1 cellular context compared by ENCODE assay signal in the genomic region with DNA sequence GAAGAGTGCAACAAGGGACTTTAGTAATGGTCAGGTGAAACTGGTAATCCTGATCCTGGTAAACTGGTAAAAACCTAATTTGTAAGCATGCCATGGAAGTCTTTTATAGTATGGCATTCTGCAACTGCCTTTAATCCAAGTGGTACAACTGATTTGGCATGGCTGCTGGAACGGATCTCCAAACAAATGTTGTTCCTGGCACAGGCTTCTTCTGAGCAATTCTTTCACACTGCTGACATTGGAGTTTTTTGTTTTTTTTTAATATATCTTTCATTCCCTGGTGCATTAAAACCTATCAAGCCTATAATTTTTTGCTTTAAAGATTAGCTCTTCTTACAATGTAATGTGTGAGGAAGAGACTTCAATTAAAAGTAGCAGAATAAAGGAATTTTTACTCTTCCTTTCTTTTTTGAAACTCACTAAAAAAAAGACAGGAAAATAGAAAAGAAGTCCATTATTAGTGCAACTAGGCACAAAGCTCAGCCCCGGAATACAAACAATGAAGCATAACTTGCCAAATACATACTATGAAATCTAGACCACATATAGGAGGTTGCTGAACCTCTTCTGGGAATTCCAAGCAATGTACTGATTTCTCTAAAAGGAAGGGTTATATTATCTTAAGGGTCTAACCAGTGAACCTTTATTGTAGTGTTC.
TF ChIP-seq lines count a peak whose summit lies in the region.

No MANE protein-coding gene starts in this region.

TF ChIP-seq in GM23338, 12 proteins besides CTCF, POLR2A, EP300 and RAD21 (continued from another document):
- TF ChIP-seq, protein P1, sequence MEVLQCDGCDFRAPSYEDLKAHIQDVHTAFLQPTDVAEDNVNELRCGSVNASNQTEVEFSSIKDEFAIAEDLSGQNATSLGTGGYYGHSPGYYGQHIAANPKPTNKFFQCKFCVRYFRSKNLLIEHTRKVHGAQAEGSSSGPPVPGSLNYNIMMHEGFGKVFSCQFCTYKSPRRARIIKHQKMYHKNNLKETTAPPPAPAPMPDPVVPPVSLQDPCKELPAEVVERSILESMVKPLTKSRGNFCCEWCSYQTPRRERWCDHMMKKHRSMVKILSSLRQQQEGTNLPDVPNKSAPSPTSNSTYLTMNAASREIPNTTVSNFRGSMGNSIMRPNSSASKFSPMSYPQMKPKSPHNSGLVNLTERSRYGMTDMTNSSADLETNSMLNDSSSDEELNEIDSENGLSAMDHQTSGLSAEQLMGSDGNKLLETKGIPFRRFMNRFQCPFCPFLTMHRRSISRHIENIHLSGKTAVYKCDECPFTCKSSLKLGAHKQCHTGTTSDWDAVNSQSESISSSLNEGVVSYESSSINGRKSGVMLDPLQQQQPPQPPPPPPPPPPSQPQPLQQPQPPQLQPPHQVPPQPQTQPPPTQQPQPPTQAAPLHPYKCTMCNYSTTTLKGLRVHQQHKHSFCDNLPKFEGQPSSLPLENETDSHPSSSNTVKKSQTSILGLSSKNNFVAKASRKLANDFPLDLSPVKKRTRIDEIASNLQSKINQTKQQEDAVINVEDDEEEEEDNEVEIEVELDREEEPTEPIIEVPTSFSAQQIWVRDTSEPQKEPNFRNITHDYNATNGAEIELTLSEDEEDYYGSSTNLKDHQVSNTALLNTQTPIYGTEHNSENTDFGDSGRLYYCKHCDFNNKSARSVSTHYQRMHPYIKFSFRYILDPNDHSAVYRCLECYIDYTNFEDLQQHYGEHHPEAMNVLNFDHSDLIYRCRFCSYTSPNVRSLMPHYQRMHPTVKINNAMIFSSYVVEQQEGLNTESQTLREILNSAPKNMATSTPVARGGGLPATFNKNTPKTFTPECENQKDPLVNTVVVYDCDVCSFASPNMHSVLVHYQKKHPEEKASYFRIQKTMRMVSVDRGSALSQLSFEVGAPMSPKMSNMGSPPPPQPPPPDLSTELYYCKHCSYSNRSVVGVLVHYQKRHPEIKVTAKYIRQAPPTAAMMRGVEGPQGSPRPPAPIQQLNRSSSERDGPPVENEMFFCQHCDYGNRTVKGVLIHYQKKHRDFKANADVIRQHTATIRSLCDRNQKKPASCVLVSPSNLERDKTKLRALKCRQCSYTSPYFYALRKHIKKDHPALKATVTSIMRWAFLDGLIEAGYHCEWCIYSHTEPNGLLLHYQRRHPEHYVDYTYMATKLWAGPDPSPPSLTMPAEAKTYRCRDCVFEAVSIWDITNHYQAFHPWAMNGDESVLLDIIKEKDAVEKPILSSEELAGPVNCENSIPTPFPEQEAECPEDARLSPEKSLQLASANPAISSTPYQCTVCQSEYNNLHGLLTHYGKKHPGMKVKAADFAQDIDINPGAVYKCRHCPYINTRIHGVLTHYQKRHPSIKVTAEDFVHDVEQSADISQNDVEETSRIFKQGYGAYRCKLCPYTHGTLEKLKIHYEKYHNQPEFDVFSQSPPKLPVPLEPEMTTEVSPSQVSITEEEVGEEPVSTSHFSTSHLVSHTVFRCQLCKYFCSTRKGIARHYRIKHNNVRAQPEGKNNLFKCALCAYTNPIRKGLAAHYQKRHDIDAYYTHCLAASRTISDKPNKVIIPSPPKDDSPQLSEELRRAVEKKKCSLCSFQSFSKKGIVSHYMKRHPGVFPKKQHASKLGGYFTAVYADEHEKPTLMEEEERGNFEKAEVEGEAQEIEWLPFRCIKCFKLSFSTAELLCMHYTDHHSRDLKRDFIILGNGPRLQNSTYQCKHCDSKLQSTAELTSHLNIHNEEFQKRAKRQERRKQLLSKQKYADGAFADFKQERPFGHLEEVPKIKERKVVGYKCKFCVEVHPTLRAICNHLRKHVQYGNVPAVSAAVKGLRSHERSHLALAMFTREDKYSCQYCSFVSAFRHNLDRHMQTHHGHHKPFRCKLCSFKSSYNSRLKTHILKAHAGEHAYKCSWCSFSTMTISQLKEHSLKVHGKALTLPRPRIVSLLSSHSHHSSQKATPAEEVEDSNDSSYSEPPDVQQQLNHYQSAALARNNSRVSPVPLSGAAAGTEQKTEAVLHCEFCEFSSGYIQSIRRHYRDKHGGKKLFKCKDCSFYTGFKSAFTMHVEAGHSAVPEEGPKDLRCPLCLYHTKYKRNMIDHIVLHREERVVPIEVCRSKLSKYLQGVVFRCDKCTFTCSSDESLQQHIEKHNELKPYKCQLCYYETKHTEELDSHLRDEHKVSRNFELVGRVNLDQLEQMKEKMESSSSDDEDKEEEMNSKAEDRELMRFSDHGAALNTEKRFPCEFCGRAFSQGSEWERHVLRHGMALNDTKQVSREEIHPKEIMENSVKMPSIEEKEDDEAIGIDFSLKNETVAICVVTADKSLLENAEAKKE (CRISPR knock-in tag; IDR thresholded peaks at IDR 0.05), result no peak
- TF ChIP-seq NANOG (IDR thresholded peaks at IDR 0.05; ENCODE audit: borderline replicate concordance), result no peak
- no peak for TF ChIP-seq ZNF331 (CRISPR knock-in tag; IDR thresholded peaks at IDR 0.05; ENCODE audit: low read depth)
- no peak for TF ChIP-seq REST (IDR thresholded peaks at IDR 0.05; ENCODE audit: unreplicated experiment)
- no peak for TF ChIP-seq STAT1 (IDR thresholded peaks at IDR 0.05; ENCODE audit: unreplicated experiment)
- TF ChIP-seq POLR2AphosphoS5 (IDR thresholded peaks at IDR 0.05; ENCODE audit: low read depth), result no peak
- TF ChIP-seq EZH2 (IDR thresholded peaks at IDR 0.05; ENCODE audit: low read depth, unreplicated experiment), result no peak
- no peak for TF ChIP-seq JUNB (IDR thresholded peaks at IDR 0.05; ENCODE audit: unreplicated experiment)
- no peak for TF ChIP-seq CREB1 (CRISPR knock-in tag; IDR thresholded peaks at IDR 0.05; ENCODE audit: low read depth)
